Comparison of ENCODE assay signal across 13 cellular contexts in the genomic region with DNA sequence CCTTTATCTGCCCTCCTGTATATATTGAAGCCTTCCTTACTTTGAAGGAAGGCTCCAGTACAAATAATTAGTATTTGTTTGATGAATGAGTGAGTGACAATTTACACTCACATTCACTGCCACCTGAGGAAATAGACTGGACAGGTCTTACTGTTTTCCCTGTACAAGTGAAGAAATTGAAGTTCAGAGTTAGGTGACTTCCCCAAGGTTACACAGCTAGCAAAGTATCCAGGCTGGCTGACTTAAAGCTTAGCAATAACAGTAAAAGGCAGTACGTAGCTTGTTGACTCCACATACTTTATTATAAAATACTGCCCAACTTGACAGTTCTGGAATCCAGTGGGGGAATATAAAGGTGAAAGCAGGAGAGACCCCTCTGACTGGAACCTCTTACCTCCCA. TPM values are rescaled to one million over a fixed set of nuclear protein-coding genes. Genes with fewer than 3 reads are reported as not detected.
DNase-seq lines count a peak whose midpoint lies in the region; ATAC-seq and TF ChIP-seq lines count a peak whose summit lies in the region.
"Had no signal": no experiment of that assay in that cellular context is flagged by ENCODE, and none has a peak within 500 bp of the region (broad histone marks: within the 10 kb centered on the region; RNA-seq: fewer than 3 reads in every experiment).

No MANE protein-coding gene starts in this region.

- H3K4me1 ChIP-seq in hepatocyte (ENCODE audit: insufficient read depth) (peaks cover 50% of the 10 kb centered on the region), neuronal stem cell (ENCODE audit: control insufficient read depth in 2 of 2, insufficient read depth in 1 of 2, low read depth in 1 of 2, low read length in 2 of 2) (peaks cover 2 to 37% of the 10 kb centered on the region in 2 donors)

- H2AFZ ChIP-seq in hepatocyte, result no peak overlapping the region
- H2AFZ ChIP-seq in neuronal stem cell (ENCODE audit: low read length), result no peak overlapping the region

- ATAC-seq in GM18861 (IDR thresholded peaks at IDR 0.05; ENCODE audit: unreplicated experiment), result no peak
- ATAC-seq in stimulated activated naive B cell treated with anti-CD40 and anti-IgM and Interleukin-4, amounts not matched to agents 10 μg/mL and 1 μg/mL and 100 μg/mL, for 72 hours (replicated peaks), result no peak

- H3K27me3 ChIP-seq in hepatocyte (no peaks in the 10 kb centered on the region), neuronal stem cell (ENCODE audit: control insufficient read depth in 3 of 3, insufficient read depth in 3 of 3, low read depth in 1 of 3, low read length in 3 of 3) (peaks cover 0 to 74% (median 0%) of the 10 kb centered on the region in 3 experiments)
- H3K27me3 ChIP-seq: SJSA1 had no signal

- peaks cover 37% of the 10 kb centered on the region for H3K79me2 ChIP-seq in hepatocyte

- H3K27ac ChIP-seq in RWPE1 (peak overlapping the region; percentile 92), hepatocyte (peak overlapping the region; percentile 96), neuronal stem cell (replicated peaks; ENCODE audit: low read length) (no peak overlapping the region)
- H3K27ac ChIP-seq: SJSA1 had no signal

- peaks cover 2% of the 10 kb centered on the region for H3K9me3 Mint-ChIP-seq in Calu3 (ENCODE audit: low read depth, unreplicated experiment)
- H3K9me3 Mint-ChIP-seq in stimulated activated naive B cell treated with anti-CD40 and anti-IgM and Interleukin-4, amounts not matched to agents 10 μg/mL and 1 μg/mL and 100 μg/mL, for 72 hours, result no peaks in the 10 kb centered on the region

- no peaks in the 10 kb centered on the region for H3K27me3 Mint-ChIP-seq in Calu3 (ENCODE audit: unreplicated experiment)
- H3K27me3 Mint-ChIP-seq in stimulated activated naive B cell treated with anti-CD40 and anti-IgM and Interleukin-4, amounts not matched to agents 10 μg/mL and 1 μg/mL and 100 μg/mL, for 72 hours, result peaks cover 20 to 25% of the 10 kb centered on the region in 2 donors

- H3K4ac ChIP-seq in neuronal stem cell (ENCODE audit: low read length), result no peak overlapping the region

- no peak overlapping the region for H3K14ac ChIP-seq in neuronal stem cell (ENCODE audit: low read length)

- peaks cover 14% of the 10 kb centered on the region for H4K20me1 ChIP-seq in hepatocyte (ENCODE audit: insufficient read depth, poor library complexity, severe bottlenecking)

- H3K23ac ChIP-seq in neuronal stem cell (ENCODE audit: low read depth, low read length, poor library complexity), result no peak overlapping the region

- no peak overlapping the region for H3K9ac ChIP-seq in neuronal stem cell (ENCODE audit: low read depth, low read length, poor library complexity)

- TF ChIP-seq CTCF in Calu3 (IDR thresholded peaks at IDR 0.05; ENCODE audit: unreplicated experiment), result no peak
- TF ChIP-seq CTCF in RWPE1 (conservative IDR thresholded peaks at IDR 0.05; ENCODE audit: low read depth), result no peak
- TF ChIP-seq CTCF in hepatocyte (IDR thresholded peaks at IDR 0.05; ENCODE audit: poor library complexity), result no peak

- WGBS in hepatocyte (ENCODE audit: low lambda C conversion rate, missing lambda C conversion rate), result 29% methylated on average over 1 of the region's 1 CpG
- WGBS in neuronal stem cell (ENCODE audit: extremely low coverage in 2 of 2, insufficient read length in 2 of 2, insufficient replicate concordance in 1 of 2), 2 donors, result no CpG with 5 or more reads among the region's 1 CpG

- H2BK5ac ChIP-seq in neuronal stem cell (ENCODE audit: low read length), result no peak overlapping the region

- no peak overlapping the region for H3K18ac ChIP-seq in neuronal stem cell (ENCODE audit: low read length)

- H3K4me3 Mint-ChIP-seq in Calu3 (ENCODE audit: low read depth, unreplicated experiment), result peak overlapping the region; percentile 63
- no peak overlapping the region for H3K4me3 Mint-ChIP-seq in stimulated activated naive B cell treated with anti-CD40 and anti-IgM and Interleukin-4, amounts not matched to agents 10 μg/mL and 1 μg/mL and 100 μg/mL, for 72 hours

- peaks cover 60% of the 10 kb centered on the region for H3K36me3 Mint-ChIP-seq in Calu3 (ENCODE audit: insufficient read depth, unreplicated experiment)
- no peaks in the 10 kb centered on the region for H3K36me3 Mint-ChIP-seq in stimulated activated naive B cell treated with anti-CD40 and anti-IgM and Interleukin-4, amounts not matched to agents 10 μg/mL and 1 μg/mL and 100 μg/mL, for 72 hours
- H3K36me3 Mint-ChIP-seq: brain had no signal

- DNase-seq in Calu3, result no peak
- DNase-seq in RWPE1 (ENCODE audit: low spot score), result no peak
- no peak for DNase-seq in hepatocyte (ENCODE audit: low spot score)
- no peak for DNase-seq in neuronal stem cell (ENCODE audit: low spot score)
- DNase-seq in MV-4-11 (lab: John Stamatoyannopoulos, UW), result no peak
- DNase-seq in activated T-cell treated with anti-CD3 and anti-CD28 coated beads for 4 hours, result no peak
- no peak for DNase-seq in stimulated activated naive B cell treated with anti-CD40 and anti-IgM and Interleukin-4, amounts not matched to agents 10 μg/mL and 1 μg/mL and 100 μg/mL, for 72 hours
- DNase-seq: activated CD8-positive, alpha-beta memory T cell treated with anti-CD3 and anti-CD28 coated beads for 24 hours; MM.1S; NK-92 treated with Interleukin-12 subunit alpha and Interleukin-12 subunit beta, amount 100 ng/mL, for 24 hours had no signal

- no peaks in the 10 kb centered on the region for H3K9me2 ChIP-seq in hepatocyte (replicated peaks; ENCODE audit: insufficient read depth)

- peak overlapping the region; percentile 97 for H3K27ac Mint-ChIP-seq in Calu3 (ENCODE audit: unreplicated experiment)
- H3K27ac Mint-ChIP-seq in stimulated activated naive B cell treated with anti-CD40 and anti-IgM and Interleukin-4, amounts not matched to agents 10 μg/mL and 1 μg/mL and 100 μg/mL, for 72 hours, result no peak overlapping the region

- H3K4me3 ChIP-seq in hepatocyte (no peak overlapping the region), neuronal stem cell (ENCODE audit: low read length in 2 of 2) (no peak overlapping the region)
- H3K4me3 ChIP-seq: SJSA1 had no signal

- H3K4me2 ChIP-seq in hepatocyte (peak overlapping the region; percentile 69), neuronal stem cell (ENCODE audit: insufficient read depth, low read length, poor library complexity, severe bottlenecking) (no peak overlapping the region)

- peak overlapping the region; percentile 51 for H2BK15ac ChIP-seq in neuronal stem cell (ENCODE audit: low read length)

- no peak overlapping the region for H4K8ac ChIP-seq in neuronal stem cell (ENCODE audit: low read depth, low read length)

- CTCF ChIA-PET in Calu3 (lab: Charles Lee), result interaction anchor here (0.5 to 4.0 kb wide), 5 partner anchors 20 to 1242 kb away, joined by 3 to 33 read pairs (median 3); a partner anchor contains a TSS
- CTCF ChIA-PET in RWPE1 (lab: Yijun Ruan, JAX), result interaction anchor here (0.6 to 2.8 kb wide), 5 partner anchors 20 to 532 kb away, joined by 3 to 10 read pairs (median 6); a partner anchor contains a TSS

- BruUV-seq in Calu3 (replicated peaks; lab: Mats Ljungman, UMichigan), result no TSS peak

- no peak overlapping the region for H2BK120ac ChIP-seq in neuronal stem cell (ENCODE audit: low read depth, low read length)

- POLR2A ChIA-PET in RWPE1 (lab: Yijun Ruan, JAX; ENCODE audit: low non-redundant PET), result no interaction called here

- H3K36me3 ChIP-seq in hepatocyte (replicated peaks; ENCODE audit: insufficient read depth, low read depth) (no peaks in the 10 kb centered on the region), neuronal stem cell (replicated peaks in 1 of 2; ENCODE audit: control insufficient read depth in 2 of 2, insufficient read depth in 2 of 2, low read length in 2 of 2) (peaks cover 0 to 5% of the 10 kb centered on the region in 2 donors)

- H3K9me3 ChIP-seq in hepatocyte (ENCODE audit: low read depth) (no peaks in the 10 kb centered on the region), neuronal stem cell (replicated peaks in 1 of 2; ENCODE audit: control insufficient read depth in 2 of 2, insufficient read depth in 1 of 2, low read depth in 1 of 2, low read length in 2 of 2) (peaks cover 0 to 1% of the 10 kb centered on the region in 2 donors)
- H3K9me3 ChIP-seq: SJSA1 had no signal

- intact Hi-C loops in Calu3 (cut with micrococcal nuclease; ENCODE audit: unreplicated experiment), result no loop called here

- H3K4me1 Mint-ChIP-seq in Calu3 (ENCODE audit: low read depth, unreplicated experiment), result peaks cover 51% of the 10 kb centered on the region
- peaks cover 0 to 4% of the 10 kb centered on the region in 2 donors for H3K4me1 Mint-ChIP-seq in stimulated activated naive B cell treated with anti-CD40 and anti-IgM and Interleukin-4, amounts not matched to agents 10 μg/mL and 1 μg/mL and 100 μg/mL, for 72 hours

- H3K79me1 ChIP-seq in neuronal stem cell (ENCODE audit: low read depth, low read length), result no peaks in the 10 kb centered on the region

- H2BK12ac ChIP-seq in neuronal stem cell (ENCODE audit: low read length), result no peak overlapping the region

- H2AK5ac ChIP-seq in neuronal stem cell (ENCODE audit: low read depth, low read length), result no peak overlapping the region

- H4K91ac ChIP-seq in neuronal stem cell (ENCODE audit: low read depth, low read length, poor library complexity), result no peak overlapping the region

RNA-seq across cellular contexts. Expression of a gene that starts 2.6 kb away (rescaled TPM):
- 1,777 and 1,816 TPM in 2 replicates for total RNA-seq in Calu3 (2022)
- 676 and 753 TPM in 2 replicates for total RNA-seq in hepatocyte
- polyA plus RNA-seq in hepatocyte, result 1,621 and 1,849 TPM in 2 replicates
- polyA plus RNA-seq in neuronal stem cell (2013, experiment 1 of 2), result 80.9 TPM
- 82.5 TPM for polyA plus RNA-seq in neuronal stem cell (2013, experiment 2 of 2)

RNA-seq across cellular contexts. Expression of a gene that starts 41.5 kb away (rescaled TPM):
- 2,474 and 2,821 TPM in 2 replicates for total RNA-seq in Calu3 (2022)
- total RNA-seq in hepatocyte, result 1,376 and 1,381 TPM in 2 replicates
- polyA plus RNA-seq in hepatocyte, result 2,058 and 2,283 TPM in 2 replicates
- 179 TPM for polyA plus RNA-seq in neuronal stem cell (2013, experiment 1 of 2)
- polyA plus RNA-seq in neuronal stem cell (2013, experiment 2 of 2), result 174 TPM

RNA-seq across cellular contexts. Expression of a gene that starts 59.9 kb away (rescaled TPM):
- 242 and 272 TPM in 2 replicates for total RNA-seq in Calu3 (2022)
- 435 and 449 TPM in 2 replicates for total RNA-seq in hepatocyte
- 53.5 and 65.1 TPM in 2 replicates for polyA plus RNA-seq in hepatocyte
- 468 TPM for polyA plus RNA-seq in neuronal stem cell (2013, experiment 1 of 2)
- polyA plus RNA-seq in neuronal stem cell (2013, experiment 2 of 2), result 496 TPM
